In the genomic region with DNA sequence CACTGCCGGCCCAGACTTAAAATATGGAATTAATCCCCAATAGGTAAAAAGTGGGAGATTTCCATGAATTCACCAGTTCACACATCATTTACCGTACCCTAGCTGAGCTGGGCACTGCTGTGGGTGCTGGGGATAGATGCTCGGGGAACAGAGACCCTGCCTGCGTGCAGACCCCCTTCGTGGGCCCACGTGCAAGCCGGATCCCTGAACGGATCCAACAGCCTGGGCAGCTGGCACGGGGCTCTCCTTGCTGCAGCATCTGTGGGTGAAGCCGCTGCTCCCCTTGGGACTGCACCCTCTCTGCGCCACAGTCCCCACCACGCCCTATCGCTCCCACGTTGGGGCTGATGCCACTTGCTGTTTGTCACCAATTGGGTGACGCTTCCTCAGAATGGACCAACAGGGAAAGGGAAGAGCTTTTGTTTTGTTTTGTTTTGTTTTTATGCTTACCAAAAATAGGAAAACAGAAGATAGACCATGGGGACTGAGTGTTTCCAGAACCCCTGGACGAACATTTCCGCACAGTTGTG, we compare ENCODE assay signal across 7 cellular contexts.
DNase-seq lines count a peak whose midpoint lies in the region; ATAC-seq and TF ChIP-seq lines count a peak whose summit lies in the region.
"Not testable (repeated sequence)": the region's sequence is repeated elsewhere in the genome, so short reads cannot be mapped to it uniquely, and the experiment has no call there.

No MANE protein-coding gene starts in this region.

- peak; percentile 61 for DNase-seq in cardiac septum (ENCODE audit: low spot score)
- peak; percentile 19 for DNase-seq in left lobe of liver (ENCODE audit: low spot score)
- DNase-seq in natural killer cell treated with Interleukin-12 subunit alpha and Interleukin-12 subunit beta and Interleukin-15 and Interleukin-18, amount 100 ng/mL, for 72 hours (ENCODE audit: low spot score) = peak; percentile 56
- DNase-seq in osteocyte (ENCODE audit: extremely low spot score, unreplicated experiment) = peak; percentile 63
- peak; percentile 9 for DNase-seq in stimulated activated CD8-positive, alpha-beta memory T cell treated with anti-CD3 and anti-CD28 coated beads, Interleukin-4, amount 100 ng/mL, for 48 hours
- DNase-seq in type B pancreatic cell (ENCODE audit: extremely low spot score, unreplicated experiment) = peak; percentile 39

- H3K9me3 ChIP-seq in BLaER1 treated with 17β-estradiol and CSF1 and Interleukin-3, amounts not matched to agents 10 nM and 100 nM (replicated peaks in 1 of 11) = peaks cover 0 to 14% (median 4%) of the 10 kb centered on the region in 11 experiments; a peak in 14 of 22 replicates

- not testable (repeated sequence) for H3K4me1 Mint-ChIP-seq in natural killer cell treated with Interleukin-12 subunit alpha and Interleukin-12 subunit beta and Interleukin-15 and Interleukin-18, amount 100 ng/mL, for 72 hours (ENCODE audit: low read depth in 2 of 2); osteocyte (ENCODE audit: unreplicated experiment); type B pancreatic cell (ENCODE audit: unreplicated experiment)

- H3K27me3 Mint-ChIP-seq in natural killer cell treated with Interleukin-12 subunit alpha and Interleukin-12 subunit beta and Interleukin-15 and Interleukin-18, amount 100 ng/mL, for 72 hours = peaks cover 13 to 14% of the 10 kb centered on the region in 2 donors
- H3K27me3 Mint-ChIP-seq in osteocyte (ENCODE audit: unreplicated experiment) = not testable (repeated sequence)
- H3K27me3 Mint-ChIP-seq in type B pancreatic cell = peaks cover 44% of the 10 kb centered on the region

- not testable (repeated sequence) for TF ChIP-seq CTCF in osteocyte (IDR thresholded peaks at IDR 0.05); type B pancreatic cell (conservative IDR thresholded peaks at IDR 0.05)

- H3K4me3 ChIP-seq in BLaER1 treated with 17β-estradiol and CSF1 and Interleukin-3, amounts not matched to agents 10 nM and 100 nM = not testable (repeated sequence)

- H3K27me3 ChIP-seq in BLaER1 treated with 17β-estradiol and CSF1 and Interleukin-3, amounts not matched to agents 10 nM and 100 nM = peaks cover 24 to 37% (median 28%) of the 10 kb centered on the region in 11 experiments

- not testable (repeated sequence) for H3K9me3 Mint-ChIP-seq in natural killer cell treated with Interleukin-12 subunit alpha and Interleukin-12 subunit beta and Interleukin-15 and Interleukin-18, amount 100 ng/mL, for 72 hours; osteocyte (ENCODE audit: unreplicated experiment); type B pancreatic cell

- H3K36me3 Mint-ChIP-seq in natural killer cell treated with Interleukin-12 subunit alpha and Interleukin-12 subunit beta and Interleukin-15 and Interleukin-18, amount 100 ng/mL, for 72 hours; osteocyte (ENCODE audit: unreplicated experiment); type B pancreatic cell: not testable (repeated sequence)

- peaks cover 0 to 24% (median 19%) of the 10 kb centered on the region in 10 experiments; a peak in 16 of 20 replicates for H3K4me1 ChIP-seq in BLaER1 treated with 17β-estradiol and CSF1 and Interleukin-3, amounts not matched to agents 10 nM and 100 nM

- intact Hi-C loops in cardiac septum (cut with DNase I) = not testable (repeated sequence)

- not testable (repeated sequence) for ATAC-seq in left lobe of liver
- peak in 1 of 2 donors; percentile 44 for ATAC-seq in natural killer cell treated with Interleukin-12 subunit alpha and Interleukin-12 subunit beta and Interleukin-15 and Interleukin-18, amount 100 ng/mL, for 72 hours

- not testable (repeated sequence) for H3K4me3 Mint-ChIP-seq in natural killer cell treated with Interleukin-12 subunit alpha and Interleukin-12 subunit beta and Interleukin-15 and Interleukin-18, amount 100 ng/mL, for 72 hours; osteocyte (ENCODE audit: unreplicated experiment); type B pancreatic cell

- not testable (repeated sequence) for H3K9ac ChIP-seq in BLaER1 treated with 17β-estradiol and CSF1 and Interleukin-3, amounts not matched to agents 10 nM and 100 nM

- not testable (repeated sequence) for H3K36me3 ChIP-seq in BLaER1 treated with 17β-estradiol and CSF1 and Interleukin-3, amounts not matched to agents 10 nM and 100 nM

- H3K27ac Mint-ChIP-seq in natural killer cell treated with Interleukin-12 subunit alpha and Interleukin-12 subunit beta and Interleukin-15 and Interleukin-18, amount 100 ng/mL, for 72 hours; osteocyte (ENCODE audit: unreplicated experiment); type B pancreatic cell: not testable (repeated sequence)

- H3K27ac ChIP-seq in BLaER1 treated with 17β-estradiol and CSF1 and Interleukin-3, amounts not matched to agents 10 nM and 100 nM = not testable (repeated sequence)

- not testable (repeated sequence) for H4K20me1 ChIP-seq in BLaER1 treated with 17β-estradiol and CSF1 and Interleukin-3, amounts not matched to agents 10 nM and 100 nM

- H3K4me2 ChIP-seq in BLaER1 treated with 17β-estradiol and CSF1 and Interleukin-3, amounts not matched to agents 10 nM and 100 nM = peak overlapping the region in 7 of 11 experiments; percentile 22 to 66 (median 54); a peak in 11 of 22 replicates

Comparison
In these comparisons a context has a peak if more than half of its experiments do, and no peak if none do; other contexts are left out.
1. DNase-seq: peak in every context shown above with its lines; median percentile 63 in osteocyte; 61 in cardiac septum; 56 in natural killer cell treated with Interleukin-12 subunit alpha and Interleukin-12 subunit beta and Interleukin-15 and Interleukin-18, amount 100 ng/mL, for 72 hours; 39 in type B pancreatic cell; 19 in left lobe of liver; 9 in stimulated activated CD8-positive, alpha-beta memory T cell treated with anti-CD3 and anti-CD28 coated beads, Interleukin-4, amount 100 ng/mL, for 48 hours.